In genomic region chr10:128631801-128632241, GRCh38 we compare ENCODE assay signal across 10 cellular contexts.
DNase-seq lines count a peak whose midpoint lies in the region; ATAC-seq and TF ChIP-seq lines count a peak whose summit lies in the region.
"Had no signal": no experiment of that assay in that cellular context is flagged by ENCODE, and none has a peak within 500 bp of the region (broad histone marks: within the 10 kb centered on the region; RNA-seq: fewer than 3 reads in every experiment).

No MANE protein-coding gene starts in this region.

- 33 to 46% methylated on average over 12 of the region's 12 CpGs for WGBS in tibial nerve, 2 donors

- H3K9me3 Mint-ChIP-seq in activated CD4-positive, alpha-beta T cell treated with anti-CD3 and anti-CD28 coated beads, Interleukin-2, amount 10 ng/mL, durations not matched to agents 24 days and 14 days, result no peaks in the 10 kb centered on the region

- no peaks in the 10 kb centered on the region for H3K4me1 Mint-ChIP-seq in activated CD4-positive, alpha-beta T cell treated with anti-CD3 and anti-CD28 coated beads, Interleukin-2, amount 10 ng/mL, durations not matched to agents 24 days and 14 days

- TF ChIP-seq CTCF in foreskin keratinocyte (conservative IDR thresholded peaks at IDR 0.05), result peak; percentile 60
- peak; percentile 29 to 65 (median 42) for TF ChIP-seq CTCF in tibial nerve (IDR thresholded peaks at IDR 0.05)

- intact Hi-C loops in activated CD4-positive, alpha-beta T cell treated with anti-CD3 and anti-CD28 coated beads, Interleukin-2, amount 10 ng/mL, durations not matched to agents 24 days and 14 days (cut with micrococcal nuclease), result no loop called here

- no peak for ATAC-seq in foreskin keratinocyte

- H3K27ac ChIP-seq in foreskin keratinocyte (no peak overlapping the region), tibial nerve (no peak overlapping the region)

- no peak overlapping the region for H3K27ac Mint-ChIP-seq in activated CD4-positive, alpha-beta T cell treated with anti-CD3 and anti-CD28 coated beads, Interleukin-2, amount 10 ng/mL, durations not matched to agents 24 days and 14 days

- H3K4me1 ChIP-seq in foreskin keratinocyte (no peaks in the 10 kb centered on the region), tibial nerve (peaks cover 0 to 13% (median 0%) of the 10 kb centered on the region in 4 donors)

- H3K4me3 Mint-ChIP-seq in activated CD4-positive, alpha-beta T cell treated with anti-CD3 and anti-CD28 coated beads, Interleukin-2, amount 10 ng/mL, durations not matched to agents 24 days and 14 days, result no peak overlapping the region

- peak; percentile 56 for DNase-seq in activated CD4-positive, alpha-beta T cell treated with anti-CD3 and anti-CD28 coated beads, Interleukin-2, amount 10 ng/mL, durations not matched to agents 24 days and 14 days
- DNase-seq in activated CD4-positive, alpha-beta T cell treated with anti-CD3 and anti-CD28 coated beads, Interleukin-2, amount 50 U/mL, for 4 hours, result no peak
- DNase-seq in RKO (ENCODE audit: low spot score), result peak; percentile 49
- peak in 1 of 2 donors; percentile 11 for DNase-seq in foreskin keratinocyte
- DNase-seq in tibial nerve (ENCODE audit: low spot score in 2 of 2), result peak in 1 of 2 donors; percentile 80
- DNase-seq in NCI-H2107 (lab: John Stamatoyannopoulos, UW), result no peak
- no peak for DNase-seq in MG63
- no peak for DNase-seq in GM19240 (ENCODE audit: insufficient read length, low spot score)
- DNase-seq: activated CD4-positive, CD25-positive, alpha-beta regulatory T cell; foreskin melanocyte had no signal

- no peaks in the 10 kb centered on the region for H3K27me3 ChIP-seq in foreskin keratinocyte
- H3K27me3 ChIP-seq in tibial nerve, result no peaks in the 10 kb centered on the region
- H3K27me3 ChIP-seq in MG63, result no peaks in the 10 kb centered on the region

- H3K27me3 Mint-ChIP-seq in activated CD4-positive, alpha-beta T cell treated with anti-CD3 and anti-CD28 coated beads, Interleukin-2, amount 10 ng/mL, durations not matched to agents 24 days and 14 days, result peaks cover 6% of the 10 kb centered on the region

- no peak for TF ChIP-seq POLR2A in tibial nerve (IDR thresholded peaks at IDR 0.05)

- H3K36me3 Mint-ChIP-seq in activated CD4-positive, alpha-beta T cell treated with anti-CD3 and anti-CD28 coated beads, Interleukin-2, amount 10 ng/mL, durations not matched to agents 24 days and 14 days (ENCODE audit: low read depth), result no peaks in the 10 kb centered on the region

- no peak for TF ChIP-seq EP300 in tibial nerve (IDR thresholded peaks at IDR 0.05)

- H3K9me3 ChIP-seq in tibial nerve (no peaks in the 10 kb centered on the region), MG63 (no peaks in the 10 kb centered on the region)

- H3K4me3 ChIP-seq in tibial nerve, result no peak overlapping the region
- no peak overlapping the region for H3K4me3 ChIP-seq in MG63

- no peaks in the 10 kb centered on the region for H3K36me3 ChIP-seq in tibial nerve
- H3K36me3 ChIP-seq in MG63, result no peaks in the 10 kb centered on the region

Comparison
In these comparisons a context has a peak if more than half of its experiments do, and no peak if none do; other contexts are left out.
1. DNase-seq: peak in activated CD4-positive, alpha-beta T cell treated with anti-CD3 and anti-CD28 coated beads, Interleukin-2, amount 10 ng/mL, durations not matched to agents 24 days and 14 days (single experiment) and RKO (single experiment); none in activated CD4-positive, alpha-beta T cell treated with anti-CD3 and anti-CD28 coated beads, Interleukin-2, amount 50 U/mL, for 4 hours (0 of 2), NCI-H2107 (single experiment), MG63 (single experiment) and GM19240 (single experiment).